In the genomic region with DNA sequence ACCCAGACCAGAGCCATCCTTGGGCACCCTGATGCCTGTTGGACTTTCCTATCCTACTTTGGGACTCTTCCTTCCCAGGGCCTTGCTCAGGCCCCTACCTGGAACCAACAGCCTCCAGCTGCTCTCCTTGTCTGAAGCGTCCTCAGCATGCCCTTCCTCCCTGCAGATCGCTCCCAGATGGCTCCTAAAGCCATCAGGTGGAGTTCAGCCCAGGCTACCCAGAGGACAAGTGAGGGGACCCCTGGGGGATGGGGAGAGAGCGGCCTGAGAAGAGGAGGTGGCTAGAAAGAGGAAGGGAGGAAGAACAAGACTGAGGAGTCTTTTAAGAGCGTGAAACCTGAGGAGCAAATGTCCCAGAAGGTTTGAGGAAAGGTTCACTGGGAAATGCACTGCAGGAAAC, we compare ENCODE assay signal across 25 cellular contexts.
DNase-seq lines count a peak whose midpoint lies in the region; ATAC-seq and TF ChIP-seq lines count a peak whose summit lies in the region.
"Had no signal": no experiment of that assay in that cellular context is flagged by ENCODE, and none has a peak within 500 bp of the region (broad histone marks: within the 10 kb centered on the region; RNA-seq: fewer than 3 reads in every experiment).

No MANE protein-coding gene starts in this region.

- no peak for TF ChIP-seq CTCF in RWPE1 (conservative IDR thresholded peaks at IDR 0.05; ENCODE audit: low read depth)
- TF ChIP-seq CTCF in endothelial cell (IDR thresholded peaks at IDR 0.05; ENCODE audit: unreplicated experiment): no peak
- no peak for TF ChIP-seq CTCF in psoas muscle (IDR thresholded peaks at IDR 0.05)
- no peak for TF ChIP-seq CTCF in uterus (IDR thresholded peaks at IDR 0.05)
- TF ChIP-seq CTCF in right lobe of liver (IDR thresholded peaks at IDR 0.05): no peak
- no peak for TF ChIP-seq CTCF in CD4-positive, alpha-beta T cell (IDR thresholded peaks at IDR 0.05)

- H3K4me1 ChIP-seq in psoas muscle (peaks cover 41% of the 10 kb centered on the region), uterus (peaks cover 6 to 13% of the 10 kb centered on the region in 2 donors), right lobe of liver (peaks cover 0 to 12% (median 5%) of the 10 kb centered on the region in 4 donors)

- intact Hi-C loops in psoas muscle (cut with DNase I) (no loop called here), uterus (cut with DNase I; ENCODE audit: low total_unique reads) (no loop called here), right lobe of liver (cut with DNase I) (no loop called here)
- intact Hi-C loops in CD4-positive, alpha-beta T cell (cut with DNase I, micrococcal nuclease): no loop called here

- no peak overlapping the region for H3K4me3 ChIP-seq in psoas muscle
- no peak overlapping the region for H3K4me3 ChIP-seq in uterus
- H3K4me3 ChIP-seq in right lobe of liver: no peak overlapping the region
- H3K4me3 ChIP-seq: left ventricle myocardium inferior, thoracic aorta had no signal

- no peak overlapping the region for H3K27ac Mint-ChIP-seq in endothelial cell (ENCODE audit: unreplicated experiment)
- no peak overlapping the region for H3K27ac Mint-ChIP-seq in CD4-positive, alpha-beta T cell
- H3K27ac Mint-ChIP-seq: activated naive CD8-positive, alpha-beta T cell had no signal

- 95 to 97% (median 96%) methylated on average over 4 of the region's 4 CpGs for WGBS in psoas muscle, 3 donors
- WGBS in right lobe of liver (ENCODE audit: insufficient coverage, low coverage, low lambda C conversion rate, missing lambda C conversion rate): 83% methylated on average over 2 of the region's 4 CpGs

- no peaks in the 10 kb centered on the region for H3K9me3 Mint-ChIP-seq in endothelial cell (ENCODE audit: unreplicated experiment)
- H3K9me3 Mint-ChIP-seq in CD4-positive, alpha-beta T cell: no peaks in the 10 kb centered on the region

- peak overlapping the region; percentile 53 for H3K4me3 Mint-ChIP-seq in endothelial cell (ENCODE audit: unreplicated experiment)
- H3K4me3 Mint-ChIP-seq in CD4-positive, alpha-beta T cell: no peak overlapping the region
- H3K4me3 Mint-ChIP-seq: activated naive CD8-positive, alpha-beta T cell had no signal

- TF ChIP-seq POLR2A in uterus (IDR thresholded peaks at IDR 0.05): no peak
- TF ChIP-seq POLR2A in right lobe of liver (IDR thresholded peaks at IDR 0.05): no peak

- H3K27ac ChIP-seq in RWPE1 (peak overlapping the region; percentile 23; the same call in 1 of the 2 replicates), psoas muscle (peak overlapping the region; percentile 96), uterus (peak overlapping the region; percentile 84 to 90), right lobe of liver (no peak overlapping the region)
- H3K27ac ChIP-seq in CD4-positive, alpha-beta T cell (ENCODE audit: low read depth, low read length): no peak overlapping the region
- H3K27ac ChIP-seq: HL-60 had no signal

- H3K9me3 ChIP-seq in psoas muscle (no peaks in the 10 kb centered on the region), uterus (no peaks in the 10 kb centered on the region), right lobe of liver (no peaks in the 10 kb centered on the region)
- H3K9me3 ChIP-seq in CD4-positive, alpha-beta T cell (ENCODE audit: control insufficient read depth, low read length): no peaks in the 10 kb centered on the region
- H3K9me3 ChIP-seq: left ventricle myocardium inferior, thoracic aorta had no signal

- POLR2A ChIA-PET in RWPE1 (lab: Yijun Ruan, JAX; ENCODE audit: low non-redundant PET): no interaction called here
- POLR2A ChIA-PET in CD4-positive, alpha-beta T cell (lab: Charles Lee): no interaction called here

- peaks cover 4% of the 10 kb centered on the region for H3K36me3 Mint-ChIP-seq in endothelial cell (ENCODE audit: low read depth, unreplicated experiment)
- no peaks in the 10 kb centered on the region for H3K36me3 Mint-ChIP-seq in CD4-positive, alpha-beta T cell (ENCODE audit: low read depth)

- H3K4me1 Mint-ChIP-seq in endothelial cell (ENCODE audit: unreplicated experiment): peaks cover 50% of the 10 kb centered on the region
- peaks cover 24% of the 10 kb centered on the region for H3K4me1 Mint-ChIP-seq in CD4-positive, alpha-beta T cell (ENCODE audit: low read depth)

- H3K36me3 ChIP-seq in psoas muscle (ENCODE audit: insufficient read depth in 1 of 2, low read depth in 1 of 2) (no peaks in the 10 kb centered on the region), uterus (no peaks in the 10 kb centered on the region), right lobe of liver (no peaks in the 10 kb centered on the region)
- H3K36me3 ChIP-seq: left ventricle myocardium inferior, thoracic aorta had no signal

- H3K27me3 ChIP-seq in psoas muscle (ENCODE audit: insufficient read depth in 3 of 3, low read length in 2 of 3): no peaks in the 10 kb centered on the region
- H3K27me3 ChIP-seq in uterus: no peaks in the 10 kb centered on the region
- H3K27me3 ChIP-seq in right lobe of liver: no peaks in the 10 kb centered on the region
- H3K27me3 ChIP-seq in CD4-positive, alpha-beta T cell (ENCODE audit: control insufficient read depth, insufficient read depth, low read length): no peaks in the 10 kb centered on the region

- DNase-seq in RWPE1 (ENCODE audit: low spot score) (no peak), endothelial cell (ENCODE audit: low spot score) (no peak), psoas muscle (no peak), uterus (peak in 1 of 2 donors; percentile 15), right lobe of liver (no peak)
- DNase-seq in CD4-positive, alpha-beta T cell: no peak
- DNase-seq: activated CD4-positive, alpha-beta T cell treated with anti-CD3 and anti-CD28 coated beads for 4 hours; activated effector memory CD4-positive, alpha-beta T cell treated with Interleukin-2 at 50 U/mL for 16 hours; anterior cingulate cortex; C1 segment of cervical spinal cord; COR-L47; effector CD8-positive, alpha-beta T cell; erythroblast; H7; left ventricle myocardium inferior; NCI-H2029 treated with DMSO at 0.1 percent for 48 hours; NCI-H526; NK-92 treated with Interleukin-12 subunit alpha and Interleukin-12 subunit beta, amount 100 ng/mL, for 24 hours; SHP77; stimulated activated CD4-positive, alpha-beta T cell treated with anti-CD3 and anti-CD28 coated beads, Interleukin-15, amount 100 ng/mL, for 24 hours; stimulated activated CD4-positive, alpha-beta T cell treated with anti-CD3 and anti-CD28 coated beads, Interleukin-4, amount 100 ng/mL, for 4 hours had no signal

- CTCF ChIA-PET in RWPE1 (lab: Yijun Ruan, JAX): no interaction called here
- CTCF ChIA-PET in CD4-positive, alpha-beta T cell (lab: Charles Lee): no interaction called here

- ATAC-seq in psoas muscle (no peak), HG02678 (IDR thresholded peaks at IDR 0.05; ENCODE audit: unreplicated experiment) (no peak), right lobe of liver (no peak)
- ATAC-seq in CD4-positive, alpha-beta T cell (ENCODE audit: poor library complexity): no peak

- H3K27me3 Mint-ChIP-seq in endothelial cell (ENCODE audit: unreplicated experiment): no peaks in the 10 kb centered on the region
- H3K27me3 Mint-ChIP-seq in CD4-positive, alpha-beta T cell: no peaks in the 10 kb centered on the region
- H3K27me3 Mint-ChIP-seq: activated naive CD8-positive, alpha-beta T cell had no signal

Comparison
In these comparisons a context has a peak if more than half of its experiments do, and no peak if none do; other contexts are left out.
1. H3K27ac ChIP-seq: peak in RWPE1 (single experiment), psoas muscle (single experiment) and uterus (2 of 2); none in right lobe of liver (0 of 3) and CD4-positive, alpha-beta T cell (single experiment).